ENCODE assay signal across 8 cellular contexts in the genomic region with DNA sequence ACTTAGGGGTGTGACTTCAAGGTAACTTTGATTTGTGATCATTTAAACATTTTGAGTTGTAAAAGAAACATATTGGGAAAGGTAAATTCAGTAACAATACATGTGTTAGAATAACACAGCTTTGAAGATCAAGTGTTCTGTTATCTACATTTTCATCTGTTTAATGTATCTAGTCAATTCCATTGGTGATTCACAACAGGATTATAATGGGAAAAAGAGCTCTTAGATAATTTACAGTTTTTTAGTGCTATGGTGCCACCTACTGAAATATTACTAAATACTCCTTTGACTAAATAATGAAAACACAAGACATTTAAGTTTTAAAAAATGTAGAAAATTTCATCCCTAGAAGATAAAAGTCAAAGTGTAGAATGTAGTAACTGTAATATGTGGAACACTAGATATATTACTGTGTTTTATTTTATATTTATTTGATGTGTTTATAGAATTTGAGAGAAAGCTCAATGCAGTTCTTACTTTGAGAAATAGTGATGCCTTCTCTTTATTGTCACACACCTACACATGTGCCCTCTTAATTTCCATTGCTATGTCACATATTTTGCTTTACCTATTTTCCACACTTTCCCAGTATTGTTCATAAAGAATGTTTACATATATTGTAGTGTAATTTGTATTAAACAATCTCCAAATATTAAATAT. TPM values are rescaled to one million over a fixed set of nuclear protein-coding genes. Genes with fewer than 3 reads are reported as not detected.
DNase-seq lines count a peak whose midpoint lies in the region; ATAC-seq and TF ChIP-seq lines count a peak whose summit lies in the region.

No MANE protein-coding gene starts in this region.

- peak overlapping the region; percentile 94 to 97 for H3K27ac Mint-ChIP-seq in T-cell
- H3K27ac Mint-ChIP-seq in glutamatergic neuron (ENCODE audit: unreplicated experiment): no peak overlapping the region

- H3K27ac ChIP-seq in KOPT-K1 (ENCODE audit: low read depth, low read length, poor library complexity, severe bottlenecking): peak overlapping the region; percentile 91

- peaks cover 84 to 89% (median 84%) of the 10 kb centered on the region in 3 donors for H3K4me1 Mint-ChIP-seq in T-cell
- H3K4me1 Mint-ChIP-seq in glutamatergic neuron (ENCODE audit: low read depth, unreplicated experiment): peaks cover 6% of the 10 kb centered on the region

- CTCF ChIA-PET in T-cell (lab: Charles Lee): interaction anchor here (0.6 to 2.8 kb wide), 29 partner anchors 11 to 1164 kb away, joined by 3 to 16 read pairs (median 5); partner anchors contain the start of gene PTPRC (in 1 of the 2)

- TF ChIP-seq CTCF in glutamatergic neuron (IDR thresholded peaks at IDR 0.05; ENCODE audit: partially characterized antibody, unreplicated experiment) (peak; percentile 14), omental fat pad (IDR thresholded peaks at IDR 0.05) (no peak)

- H3K9me3 ChIP-seq in KOPT-K1 (ENCODE audit: insufficient read depth, low read length, poor library complexity, severe bottlenecking): no peaks in the 10 kb centered on the region

- POLR2A ChIA-PET in T-cell (lab: Charles Lee): interaction anchor here in 1 of 2 donors (0.5 to 1.6 kb wide), 6 partner anchors 9 to 1261 kb away, joined by 3 to 9 read pairs (median 4); no protein-coding TSS in a partner anchor

- H3K36me3 Mint-ChIP-seq in T-cell (peaks cover 21% of the 10 kb centered on the region), glutamatergic neuron (ENCODE audit: unreplicated experiment) (no peaks in the 10 kb centered on the region)

- ATAC-seq in T-cell (replicated peaks in 1 of 4): no peak
- ATAC-seq in omental fat pad (ENCODE audit: low FRiP score): no peak
- no peak for ATAC-seq in HG03521 (IDR thresholded peaks at IDR 0.05; ENCODE audit: unreplicated experiment)
- no peak for ATAC-seq in HG02938 (IDR thresholded peaks at IDR 0.05; ENCODE audit: unreplicated experiment)

- H3K27me3 Mint-ChIP-seq in T-cell (no peaks in the 10 kb centered on the region), glutamatergic neuron (ENCODE audit: unreplicated experiment) (no peaks in the 10 kb centered on the region)

- no peaks in the 10 kb centered on the region for H3K9me3 Mint-ChIP-seq in T-cell
- H3K9me3 Mint-ChIP-seq in glutamatergic neuron (ENCODE audit: unreplicated experiment): no peaks in the 10 kb centered on the region

- H3K4me3 Mint-ChIP-seq in T-cell (peak overlapping the region; percentile 67 to 76 (median 71)), glutamatergic neuron (ENCODE audit: unreplicated experiment) (no peak overlapping the region)

- no peaks in the 10 kb centered on the region for H3K36me3 ChIP-seq in KOPT-K1 (ENCODE audit: insufficient read depth, low read length)

- DNase-seq in DMS 273 treated with DMSO at 0.1 percent for 48 hours (lab: John Stamatoyannopoulos, UW) (peak; percentile 29), T-cell (no peak), glutamatergic neuron (no peak), AG08396 (ENCODE audit: low spot score) (no peak), omental fat pad (ENCODE audit: low spot score) (no peak)

RNA-seq across cellular contexts. Expression of gene PTPRC, which starts 47.4 kb away (rescaled TPM):
- total RNA-seq in T-cell: 100 to 1,000 TPM; 674 to 984 (median 781) TPM
- total RNA-seq in glutamatergic neuron (ENCODE audit: unreplicated experiment): not detected
- total RNA-seq in omental fat pad: 100 to 1,000 TPM in 1 of 4 donors, 10 to 100 TPM in 3; 36.5 to 127 (median 67.1) TPM

Comparison
In these comparisons a context has a peak if more than half of its experiments do, and no peak if none do; other contexts are left out.
1. RNA of gene PTPRC, which starts 47.4 kb away (total RNA-seq): 674 to 984 TPM in T-cell and 36.5 to 127 TPM in omental fat pad; not detected in glutamatergic neuron (single experiment); every median in the first group is over 10 times any median in the second.